Comparison of ENCODE assay signal across 9 cellular contexts in genomic region chr12:120228041-120228290, GRCh38. TPM values are rescaled to one million over a fixed set of nuclear protein-coding genes. Genes with fewer than 3 reads are reported as not detected.
DNase-seq lines count a peak whose midpoint lies in the region; ATAC-seq, FAIRE-seq and TF ChIP-seq lines count a peak whose summit lies in the region.
"Had no signal": no experiment of that assay in that cellular context is flagged by ENCODE, and none has a peak within 500 bp of the region (broad histone marks: within the 10 kb centered on the region; RNA-seq: fewer than 3 reads in every experiment).

No MANE protein-coding gene starts in this region.

- peak overlapping the region; percentile 34 for H3K27ac ChIP-seq in CD8-positive, alpha-beta memory T cell (ENCODE audit: low read depth, low read length)
- H3K27ac ChIP-seq in MM.1S (ENCODE audit: low read length) (no peak overlapping the region), neural progenitor cell (no peak overlapping the region)

- no peaks in the 10 kb centered on the region for H3K9me2 ChIP-seq in MM.1S (replicated peaks; ENCODE audit: insufficient read depth, low read length)

- no peak for DNase-seq in CD8-positive, alpha-beta memory T cell
- DNase-seq in MM.1S, result no peak
- DNase-seq in effector memory CD8-positive, alpha-beta T cell, result no peak
- DNase-seq in neural progenitor cell (ENCODE audit: low spot score), result no peak
- DNase-seq in RCC 7860 (ENCODE audit: low spot score), result no peak
- no peak for DNase-seq in NCI-H69 (lab: John Stamatoyannopoulos, UW)
- no peak for DNase-seq in DMS153 treated with DMSO at 0.1 percent for 48 hours (lab: John Stamatoyannopoulos, UW; ENCODE audit: unreplicated experiment)

- ATAC-seq in effector memory CD8-positive, alpha-beta T cell (replicated peaks), result no peak
- no peak for ATAC-seq in GM18519 (IDR thresholded peaks at IDR 0.05; ENCODE audit: low FRiP score, unreplicated experiment)

- no peak overlapping the region for H2AFZ ChIP-seq in MM.1S (ENCODE audit: low read length)
- no peak overlapping the region for H2AFZ ChIP-seq in neural progenitor cell (replicated peaks)

- H3K79me2 ChIP-seq in MM.1S (ENCODE audit: low read length) (peaks cover 5% of the 10 kb centered on the region; the same call in 1 of the 2 replicates), neural progenitor cell (ENCODE audit: low read depth) (peaks cover 1% of the 10 kb centered on the region)

- H4K20me1 ChIP-seq in MM.1S (ENCODE audit: insufficient read depth, low read length) (no peaks in the 10 kb centered on the region), neural progenitor cell (ENCODE audit: low read depth) (peaks cover 74% of the 10 kb centered on the region)

- H3K27me3 Mint-ChIP-seq in CD8-positive, alpha-beta memory T cell, result peaks cover 0 to 1% of the 10 kb centered on the region in 2 donors
- no peaks in the 10 kb centered on the region for H3K27me3 Mint-ChIP-seq in effector memory CD8-positive, alpha-beta T cell
- H3K27me3 Mint-ChIP-seq in neural progenitor cell (ENCODE audit: insufficient read depth, low read depth), result peaks cover 8% of the 10 kb centered on the region

- H3K9me3 ChIP-seq in CD8-positive, alpha-beta memory T cell (ENCODE audit: low read length), result no peaks in the 10 kb centered on the region
- H3K9me3 ChIP-seq in MM.1S (replicated peaks; ENCODE audit: insufficient read depth, low read length), result no peaks in the 10 kb centered on the region
- H3K9me3 ChIP-seq in neural progenitor cell (ENCODE audit: low read depth), result no peaks in the 10 kb centered on the region

- peak overlapping the region; percentile 18; the same call in 1 of the 2 replicates for H3K4me2 ChIP-seq in MM.1S (ENCODE audit: low read depth, low read length)
- H3K4me2 ChIP-seq in neural progenitor cell, result peak overlapping the region; percentile 72

- H3K36me3 ChIP-seq in CD8-positive, alpha-beta memory T cell (ENCODE audit: insufficient read depth, low read length), result peaks cover 22% of the 10 kb centered on the region
- H3K36me3 ChIP-seq in MM.1S (replicated peaks; ENCODE audit: insufficient read depth, low read length) (no peaks in the 10 kb centered on the region), neural progenitor cell (no peaks in the 10 kb centered on the region)

- H3K9me3 Mint-ChIP-seq in CD8-positive, alpha-beta memory T cell, result no peaks in the 10 kb centered on the region
- H3K9me3 Mint-ChIP-seq in effector memory CD8-positive, alpha-beta T cell, result no peaks in the 10 kb centered on the region
- no peaks in the 10 kb centered on the region for H3K9me3 Mint-ChIP-seq in neural progenitor cell

- no peak for FAIRE-seq in RCC 7860 (lab: Jason Lieb, UNC)
- FAIRE-seq: TTC549 had no signal

- TF ChIP-seq CTCF in MM.1S (IDR thresholded peaks at IDR 0.05; ENCODE audit: low read length) (no peak), neural progenitor cell (IDR thresholded peaks at IDR 0.05) (no peak)

- peaks cover 0 to 36% (median 3%) of the 10 kb centered on the region in 3 donors for H3K36me3 Mint-ChIP-seq in CD8-positive, alpha-beta memory T cell
- peaks cover 52% of the 10 kb centered on the region for H3K36me3 Mint-ChIP-seq in effector memory CD8-positive, alpha-beta T cell (ENCODE audit: insufficient read depth)
- H3K36me3 Mint-ChIP-seq in neural progenitor cell, result peaks cover 2% of the 10 kb centered on the region

- H3K27ac Mint-ChIP-seq in CD8-positive, alpha-beta memory T cell, result peak overlapping the region; percentile 65 to 94 (median 86)
- peak overlapping the region; percentile 56 to 74 for H3K27ac Mint-ChIP-seq in effector memory CD8-positive, alpha-beta T cell
- no peak overlapping the region for H3K27ac Mint-ChIP-seq in neural progenitor cell

- H3F3A ChIP-seq in MM.1S (ENCODE audit: insufficient read depth, low read length) (peaks cover 7% of the 10 kb centered on the region; the same call in 1 of the 2 replicates), neural progenitor cell (ENCODE audit: low read depth) (peaks cover 61% of the 10 kb centered on the region)

- peaks cover 75 to 80% (median 75%) of the 10 kb centered on the region in 3 donors for H3K4me1 Mint-ChIP-seq in CD8-positive, alpha-beta memory T cell
- peaks cover 66 to 74% of the 10 kb centered on the region in 2 donors for H3K4me1 Mint-ChIP-seq in effector memory CD8-positive, alpha-beta T cell (ENCODE audit: low read depth in 2 of 2)
- H3K4me1 Mint-ChIP-seq in neural progenitor cell, result peaks cover 68% of the 10 kb centered on the region

- no peaks in the 10 kb centered on the region for H3K27me3 ChIP-seq in CD8-positive, alpha-beta memory T cell (ENCODE audit: insufficient read depth, low read length, poor library complexity, severe bottlenecking)
- H3K27me3 ChIP-seq in MM.1S (replicated peaks; ENCODE audit: insufficient read depth, low read length), result no peaks in the 10 kb centered on the region
- H3K27me3 ChIP-seq in neural progenitor cell, result no peaks in the 10 kb centered on the region

- H3K9ac ChIP-seq in MM.1S (ENCODE audit: low read length) (no peak overlapping the region), neural progenitor cell (no peak overlapping the region)

- POLR2A ChIA-PET in CD8-positive, alpha-beta memory T cell (lab: Charles Lee), result interaction anchor here (0.6 to 6.7 kb wide), 7 partner anchors 24 to 89 kb away, joined by 3 to 101 read pairs (median 4); partner anchors contain the start of genes PXN, RNU4-1, RNU4-2 and RPLP0

- CTCF ChIA-PET in CD8-positive, alpha-beta memory T cell (lab: Charles Lee), result interaction anchor here (0.7 to 16.4 kb wide), 21 partner anchors 10 to 111 kb away, joined by 3 to 727 read pairs (median 5); partner anchors contain the start of genes PXN, RAB35, RNU4-1 and RNU4-2

- H3K4me3 ChIP-seq in CD8-positive, alpha-beta memory T cell (ENCODE audit: low read length), result peak overlapping the region; percentile 11
- H3K4me3 ChIP-seq in MM.1S (ENCODE audit: low read length) (no peak overlapping the region), neural progenitor cell (no peak overlapping the region)

- peak overlapping the region in 6 of 7 donors; percentile 38 to 88 (median 71) for H3K4me3 Mint-ChIP-seq in CD8-positive, alpha-beta memory T cell
- H3K4me3 Mint-ChIP-seq in effector memory CD8-positive, alpha-beta T cell, result peak overlapping the region; percentile 77 to 80
- peak overlapping the region; percentile 70 for H3K4me3 Mint-ChIP-seq in neural progenitor cell

- H3K4me1 ChIP-seq in CD8-positive, alpha-beta memory T cell (ENCODE audit: insufficient read depth, low read length), result peaks cover 76% of the 10 kb centered on the region
- H3K4me1 ChIP-seq in MM.1S (ENCODE audit: low read length) (peaks cover 9% of the 10 kb centered on the region), neural progenitor cell (peaks cover 65% of the 10 kb centered on the region)

RNA-seq across cellular contexts. Expression of gene RPLP0, which starts 27.1 kb away (rescaled TPM):
- total RNA-seq in CD8-positive, alpha-beta memory T cell, result 1,000 to 10,000 TPM; 4,137 to 4,308 TPM
- polyA plus RNA-seq in CD8-positive, alpha-beta memory T cell, result 1,675 TPM
- total RNA-seq in neural progenitor cell (ENCODE audit: low replicate concordance), result 7,069 and 9,364 TPM in 2 replicates

RNA-seq across cellular contexts. Expression of gene GCN1, which starts 33.5 kb away (rescaled TPM):
- 100 to 1,000 TPM; 150 to 157 TPM for total RNA-seq in CD8-positive, alpha-beta memory T cell
- polyA plus RNA-seq in CD8-positive, alpha-beta memory T cell, result 30.0 TPM
- 60.9 and 74.3 TPM in 2 replicates for total RNA-seq in neural progenitor cell (ENCODE audit: low replicate concordance)

RNA-seq across cellular contexts. Expression of gene PXN, which starts 37.6 kb away (rescaled TPM):
- total RNA-seq in CD8-positive, alpha-beta memory T cell, result 10 to 100 TPM; 33.7 to 35.9 TPM
- 146 TPM for polyA plus RNA-seq in CD8-positive, alpha-beta memory T cell
- total RNA-seq in neural progenitor cell (ENCODE audit: low replicate concordance), result 8.2 and 19.3 TPM in 2 replicates
